ENCODE assay signal across 22 cellular contexts in genomic region chr1:25900209-25900608, GRCh38.
DNase-seq lines count a peak whose midpoint lies in the region; ATAC-seq and TF ChIP-seq lines count a peak whose summit lies in the region.
"Had no signal": no experiment of that assay in that cellular context is flagged by ENCODE, and none has a peak within 500 bp of the region (broad histone marks: within the 10 kb centered on the region; RNA-seq: fewer than 3 reads in every experiment).

No MANE protein-coding gene starts in this region.

- peaks cover 86% of the 10 kb centered on the region for H3K36me3 ChIP-seq in Loucy (ENCODE audit: insufficient read depth, low read length)

- H3K4me1 ChIP-seq in Loucy (ENCODE audit: insufficient read depth, low read length, poor library complexity, severe bottlenecking), result peaks cover 57% of the 10 kb centered on the region

- H2AFZ ChIP-seq in Loucy (ENCODE audit: low read length), result no peak overlapping the region

- peak overlapping the region; percentile 22 for H3K9ac ChIP-seq in Loucy (ENCODE audit: low read depth, low read length, poor library complexity, severe bottlenecking)

- peaks cover 88% of the 10 kb centered on the region for H4K20me1 ChIP-seq in Loucy (ENCODE audit: insufficient read depth, low read length, poor library complexity, severe bottlenecking)

- no peaks in the 10 kb centered on the region for H3K9me3 ChIP-seq in Loucy (ENCODE audit: insufficient read depth, low read depth, low read length)
- H3K9me3 ChIP-seq: psoas muscle had no signal

- no peak for TF ChIP-seq CTCF in Loucy (conservative IDR thresholded peaks at IDR 0.05; ENCODE audit: low read length)

- H3K27ac ChIP-seq in angular gyrus (ENCODE audit: low read depth, low read length), result peak overlapping the region; percentile 97
- H3K27ac ChIP-seq: epithelial cell of prostate, psoas muscle had no signal

- H3K27me3 ChIP-seq in Loucy (ENCODE audit: insufficient read depth, low read length, poor library complexity, severe bottlenecking), result peaks cover 5% of the 10 kb centered on the region

- H3K9me2 ChIP-seq in Loucy (replicated peaks; ENCODE audit: low read depth, low read length), result no peaks in the 10 kb centered on the region

- peak overlapping the region; percentile 97 for H3K4me3 ChIP-seq in Loucy (ENCODE audit: low read length, poor library complexity, severe bottlenecking)
- H3K4me3 ChIP-seq: psoas muscle, SK-N-MC, skin epidermis had no signal

- DNase-seq in hypothalamus (lab: John Stamatoyannopoulos, UW) (peak in 32 of 51 donors; percentile 13 to 88 (median 48)), posterior cingulate gyrus (peak in 7 of 10 donors; percentile 47 to 91 (median 68)), hepatic stellate cell (ENCODE audit: low spot score) (no peak), NCI-H128 (lab: John Stamatoyannopoulos, UW; ENCODE audit: unreplicated experiment) (no peak)
- DNase-seq: activated B cell treated with CpG ODN at 0.5 μM for 24 hours; foreskin fibroblast; kidney glomerular epithelial cell; mesenchymal stem cell; naive thymus-derived CD4-positive, alpha-beta T cell; NCI-H1092; NCI-H2029; psoas muscle; stimulated activated CD4-positive, alpha-beta T cell treated with anti-CD3 and anti-CD28 coated beads, Interleukin-2, amount 100 ng/mL, for 24 hours; stimulated activated naive B cell treated with anti-CD40 and anti-IgM and Interleukin-4, amounts not matched to agents 10 μg/mL and 1 μg/mL and 100 μg/mL, for 72 hours; T-helper 9 cell; trophoblast cell had no signal

- ATAC-seq in GM19328 (IDR thresholded peaks at IDR 0.05; ENCODE audit: unreplicated experiment), result no peak
- ATAC-seq: naive thymus-derived CD4-positive, alpha-beta T cell; psoas muscle; stimulated activated naive B cell treated with anti-CD40 and anti-IgM and Interleukin-4, amounts not matched to agents 10 μg/mL and 1 μg/mL and 100 μg/mL, for 72 hours had no signal

- peaks cover 24% of the 10 kb centered on the region for H3F3A ChIP-seq in Loucy (ENCODE audit: low read depth)

- H3K4me2 ChIP-seq in Loucy (ENCODE audit: low read depth, low read length, poor library complexity, severe bottlenecking), result peak overlapping the region; percentile 92

- intact Hi-C loops in posterior cingulate gyrus (cut with DNase I), result no loop called here

- peaks cover 75% of the 10 kb centered on the region for H3K79me2 ChIP-seq in Loucy (ENCODE audit: insufficient read depth, low read length)

Comparison
In these comparisons a context has a peak if more than half of its experiments do, and no peak if none do; other contexts are left out.
1. DNase-seq: peak in hypothalamus (32 of 51) and posterior cingulate gyrus (7 of 10); none in hepatic stellate cell (single experiment) and NCI-H128 (single experiment).